Comparison of ENCODE assay signal across 24 cellular contexts in genomic region chr22:41248314-41248713, GRCh38. TPM values are rescaled to one million over a fixed set of nuclear protein-coding genes. Genes with fewer than 3 reads are reported as not detected.
DNase-seq lines count a peak whose midpoint lies in the region; ATAC-seq lines count a peak whose summit lies in the region.
"Had no signal": no experiment of that assay in that cellular context is flagged by ENCODE, and none has a peak within 500 bp of the region (broad histone marks: within the 10 kb centered on the region; RNA-seq: fewer than 3 reads in every experiment).

No MANE protein-coding gene starts in this region.

- 89% methylated on average over 15 of the region's 15 CpGs for WGBS in right cardiac atrium

- DNase-seq in Right ventricle myocardium inferior (ENCODE audit: missing footprints) (peak; percentile 62), cardiac septum (ENCODE audit: low spot score) (no peak), right cardiac atrium (no peak), cortex of kidney (lab: John Stamatoyannopoulos, UW) (no peak)
- DNase-seq: ACHN; Caco-2; CD4-positive, alpha-beta T cell; DMS 273 treated with DMSO at 0.1 percent for 48 hours; DMS79 treated with DMSO at 0.1 percent for 48 hours; NCI-H1105; NCI-H146; NCI-H2029; NCI-H226; NCI-H510A treated with DMSO at 0.1 percent for 48 hours; NCI-H748 treated with DMSO at 0.1 percent for 48 hours; SJCRH30 had no signal

- intact Hi-C loops in Right ventricle myocardium inferior (cut with DNase I) = no loop called here
- intact Hi-C loops in cardiac septum (cut with DNase I) = no loop called here
- intact Hi-C loops in right cardiac atrium (cut with DNase I) = no loop called here

- H3K27me3 ChIP-seq in right cardiac atrium (ENCODE audit: control insufficient read depth, insufficient read depth) = no peaks in the 10 kb centered on the region
- H3K27me3 ChIP-seq: BLaER1, SJCRH30 had no signal

- H3K9me3 ChIP-seq in right cardiac atrium (ENCODE audit: control insufficient read depth, low read length) = no peaks in the 10 kb centered on the region
- H3K9me3 ChIP-seq: BLaER1, Caco-2, SJCRH30 had no signal

- H3K4me3 ChIP-seq in right cardiac atrium (ENCODE audit: low read length) = no peak overlapping the region
- H3K4me3 ChIP-seq: BLaER1, SJCRH30 had no signal

- H3K4me1 ChIP-seq in right cardiac atrium (ENCODE audit: control insufficient read depth, insufficient read depth, low read length) = no peaks in the 10 kb centered on the region
- H3K4me1 ChIP-seq: BLaER1, Caco-2, SJCRH30 had no signal

- peak overlapping the region; percentile 33 for H3K27ac ChIP-seq in right cardiac atrium (ENCODE audit: low read length)
- H3K27ac ChIP-seq: 22Rv1, BLaER1, HL-60, KMS-11, SJCRH30 had no signal

- ATAC-seq in Right ventricle myocardium inferior (peak; percentile 7), right cardiac atrium (peak; percentile 7 to 8), HG02571 (IDR thresholded peaks at IDR 0.05; ENCODE audit: unreplicated experiment) (no peak), HG03095 (IDR thresholded peaks at IDR 0.05; ENCODE audit: unreplicated experiment) (no peak)

RNA-seq across cellular contexts. Expression of gene CHADL, which starts 7.6 kb away (rescaled TPM):
- 26.4 TPM for total RNA-seq in Right ventricle myocardium inferior
- total RNA-seq in cardiac septum = 2.9 TPM
- 10 to 100 TPM; 15.5 to 25.7 (median 21.8) TPM for total RNA-seq in right cardiac atrium
- 39.2 TPM for polyA plus RNA-seq in right cardiac atrium
- total RNA-seq: H4, HT-29 had no signal

RNA-seq across cellular contexts. Expression of gene RANGAP1, which starts 37.7 kb away (rescaled TPM):
- 51.5 TPM for total RNA-seq in Right ventricle myocardium inferior
- total RNA-seq in cardiac septum = 32.8 TPM
- total RNA-seq in right cardiac atrium = 10 to 100 TPM; 26.0 to 38.5 (median 33.4) TPM
- polyA plus RNA-seq in right cardiac atrium = 26.9 TPM

RNA-seq across cellular contexts. Expression of gene L3MBTL2, which starts 43.2 kb away (rescaled TPM):
- 15.7 TPM for total RNA-seq in Right ventricle myocardium inferior
- total RNA-seq in cardiac septum = 14.2 TPM
- total RNA-seq in right cardiac atrium = 10 to 100 TPM; 17.5 to 18.6 (median 18.2) TPM
- 9.6 TPM for polyA plus RNA-seq in right cardiac atrium

RNA-seq across cellular contexts. Expression of gene ZC3H7B, which starts 53.0 kb away (rescaled TPM):
- total RNA-seq in Right ventricle myocardium inferior (45.5 TPM), cardiac septum (37.2 TPM), right cardiac atrium (10 to 100 TPM; 35.4 to 43.5 (median 39.2) TPM)
- 35.2 TPM for polyA plus RNA-seq in right cardiac atrium

Comparison
In these comparisons a context has a peak if more than half of its experiments do, and no peak if none do; other contexts are left out.
1. ATAC-seq: peak in Right ventricle myocardium inferior (single experiment) and right cardiac atrium (2 of 2); none in HG02571 (single experiment) and HG03095 (single experiment).